12 cellular contexts compared by ENCODE assay signal in the genomic region with DNA sequence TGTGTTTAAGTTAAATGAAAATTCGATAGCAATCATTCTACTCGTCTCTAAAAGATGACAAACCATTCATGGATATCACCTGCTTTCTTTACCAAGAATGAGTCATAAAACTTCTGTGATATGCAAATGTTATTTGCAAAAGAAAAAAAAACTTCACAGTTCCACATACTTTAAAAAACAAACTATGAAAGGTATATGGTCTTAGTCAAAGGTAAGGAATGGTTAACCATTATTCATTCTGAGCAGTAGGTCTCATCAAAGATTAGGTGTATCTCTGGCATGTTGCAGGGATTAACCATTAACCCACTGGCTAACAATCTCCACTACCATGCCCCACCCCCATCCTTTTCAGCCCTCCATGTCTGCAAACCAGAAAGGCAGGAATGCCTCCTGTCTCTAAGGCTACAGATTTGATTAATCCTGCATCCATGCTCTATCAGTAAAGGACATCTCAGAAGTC. TPM values are rescaled to one million over a fixed set of nuclear protein-coding genes. Genes with fewer than 3 reads are reported as not detected.
DNase-seq lines count a peak whose midpoint lies in the region; ATAC-seq, FAIRE-seq and TF ChIP-seq lines count a peak whose summit lies in the region.
"Had no signal": no experiment of that assay in that cellular context is flagged by ENCODE, and none has a peak within 500 bp of the region (broad histone marks: within the 10 kb centered on the region; RNA-seq: fewer than 3 reads in every experiment).

No MANE protein-coding gene starts in this region.

- H3K27ac ChIP-seq in neural progenitor cell (no peak overlapping the region), Karpas-422 (ENCODE audit: low read length) (no peak overlapping the region)

- FAIRE-seq in RCC 7860 (lab: Jason Lieb, UNC): peak; percentile 96

- CTCF ChIA-PET in activated CD8-positive, alpha-beta memory T cell treated with anti-CD3 and anti-CD28 coated beads, Interleukin-2, amount 10 ng/mL, durations not matched to agents 7 days and 5 days (lab: Charles Lee): no interaction called here

- H3K9ac ChIP-seq in neural progenitor cell (no peak overlapping the region), Karpas-422 (ENCODE audit: low read length) (no peak overlapping the region)

- DNase-seq in RCC 7860 (ENCODE audit: low spot score): peak; percentile 94
- peak; percentile 52 for DNase-seq in neural progenitor cell (ENCODE audit: low spot score)
- DNase-seq in Karpas-422: no peak
- DNase-seq in activated CD8-positive, alpha-beta memory T cell treated with anti-CD3 and anti-CD28 coated beads, Interleukin-2, amount 10 ng/mL, durations not matched to agents 7 days and 5 days: no peak
- DNase-seq in SHP77 (lab: John Stamatoyannopoulos, UW): no peak
- DNase-seq in H4 (ENCODE audit: low spot score): no peak
- DNase-seq: activated B cell treated with CpG ODN at 0.5 μM for 24 hours; central memory CD4-positive, alpha-beta T cell; MV-4-11; stimulated activated CD4-positive, alpha-beta T cell treated with anti-CD3 and anti-CD28 coated beads, Interleukin-4, amount 100 ng/mL, for 4 hours had no signal

- H3K27me3 ChIP-seq in neural progenitor cell: no peaks in the 10 kb centered on the region
- no peaks in the 10 kb centered on the region for H3K27me3 ChIP-seq in Karpas-422 (ENCODE audit: low read length)

- H3K4me1 ChIP-seq in neural progenitor cell: peaks cover 20% of the 10 kb centered on the region
- H3K4me1 ChIP-seq in Karpas-422 (ENCODE audit: low read length): peaks cover 12% of the 10 kb centered on the region

- no peak overlapping the region for H2AFZ ChIP-seq in neural progenitor cell (replicated peaks)
- H2AFZ ChIP-seq in Karpas-422 (ENCODE audit: low read length): no peak overlapping the region

- H3K4me3 Mint-ChIP-seq in neural progenitor cell: no peak overlapping the region
- no peak overlapping the region for H3K4me3 Mint-ChIP-seq in activated CD8-positive, alpha-beta memory T cell treated with anti-CD3 and anti-CD28 coated beads, Interleukin-2, amount 10 ng/mL, durations not matched to agents 7 days and 5 days
- H3K4me3 Mint-ChIP-seq: activated B cell treated with CpG ODN at 0.5 μM for 24 hours had no signal

- ATAC-seq in GM19351 (IDR thresholded peaks at IDR 0.05; ENCODE audit: unreplicated experiment) (peak; percentile 67), HG02943 (IDR thresholded peaks at IDR 0.05; ENCODE audit: low read depth, unreplicated experiment) (peak; percentile 79)
- no peak for ATAC-seq in activated CD8-positive, alpha-beta memory T cell treated with anti-CD3 and anti-CD28 coated beads, Interleukin-2, amount 10 ng/mL, durations not matched to agents 7 days and 5 days

- H3K36me3 Mint-ChIP-seq in neural progenitor cell: peaks cover 19% of the 10 kb centered on the region
- H3K36me3 Mint-ChIP-seq in activated CD8-positive, alpha-beta memory T cell treated with anti-CD3 and anti-CD28 coated beads, Interleukin-2, amount 10 ng/mL, durations not matched to agents 7 days and 5 days: no peaks in the 10 kb centered on the region

- H3K4me2 ChIP-seq in neural progenitor cell (peak overlapping the region; percentile 47), Karpas-422 (ENCODE audit: low read depth, low read length, poor library complexity, severe bottlenecking) (no peak overlapping the region)

- H3K4me1 Mint-ChIP-seq in neural progenitor cell: peaks cover 14% of the 10 kb centered on the region
- H3K4me1 Mint-ChIP-seq in activated CD8-positive, alpha-beta memory T cell treated with anti-CD3 and anti-CD28 coated beads, Interleukin-2, amount 10 ng/mL, durations not matched to agents 7 days and 5 days: no peaks in the 10 kb centered on the region
- H3K4me1 Mint-ChIP-seq: activated B cell treated with CpG ODN at 0.5 μM for 24 hours had no signal

- H3K79me2 ChIP-seq in neural progenitor cell (ENCODE audit: low read depth) (peaks cover 97% of the 10 kb centered on the region), Karpas-422 (ENCODE audit: low read length) (no peaks in the 10 kb centered on the region)

- H3K36me3 ChIP-seq in neural progenitor cell: peaks cover 7% of the 10 kb centered on the region
- H3K36me3 ChIP-seq in Karpas-422 (ENCODE audit: insufficient read depth, low read length): no peaks in the 10 kb centered on the region; the same call in 1 of the 2 replicates

- H4K20me1 ChIP-seq in neural progenitor cell (ENCODE audit: low read depth) (peaks cover 4% of the 10 kb centered on the region), Karpas-422 (ENCODE audit: insufficient read depth, low read depth, low read length) (no peaks in the 10 kb centered on the region)

- no peak overlapping the region for H3K27ac Mint-ChIP-seq in neural progenitor cell
- H3K27ac Mint-ChIP-seq in activated CD8-positive, alpha-beta memory T cell treated with anti-CD3 and anti-CD28 coated beads, Interleukin-2, amount 10 ng/mL, durations not matched to agents 7 days and 5 days: no peak overlapping the region
- H3K27ac Mint-ChIP-seq: activated B cell treated with CpG ODN at 0.5 μM for 24 hours had no signal

- peaks cover 4% of the 10 kb centered on the region for H3K27me3 Mint-ChIP-seq in neural progenitor cell (ENCODE audit: insufficient read depth, low read depth)
- H3K27me3 Mint-ChIP-seq in activated CD8-positive, alpha-beta memory T cell treated with anti-CD3 and anti-CD28 coated beads, Interleukin-2, amount 10 ng/mL, durations not matched to agents 7 days and 5 days: peaks cover 14% of the 10 kb centered on the region

- no peak for TF ChIP-seq CTCF in neural progenitor cell (IDR thresholded peaks at IDR 0.05)

- no peaks in the 10 kb centered on the region for H3K9me2 ChIP-seq in Karpas-422 (replicated peaks; ENCODE audit: insufficient read depth, low read length)

- H3F3A ChIP-seq in neural progenitor cell (ENCODE audit: low read depth): peaks cover 3% of the 10 kb centered on the region

- H3K9me3 ChIP-seq in neural progenitor cell (ENCODE audit: low read depth) (no peaks in the 10 kb centered on the region), Karpas-422 (ENCODE audit: low read length) (peaks cover 3% of the 10 kb centered on the region; the same call in 1 of the 2 replicates)

- H3K4me3 ChIP-seq in neural progenitor cell (no peak overlapping the region), Karpas-422 (ENCODE audit: low read length) (no peak overlapping the region)

- H3K9me3 Mint-ChIP-seq in neural progenitor cell: peaks cover 21% of the 10 kb centered on the region
- peaks cover 4% of the 10 kb centered on the region for H3K9me3 Mint-ChIP-seq in activated CD8-positive, alpha-beta memory T cell treated with anti-CD3 and anti-CD28 coated beads, Interleukin-2, amount 10 ng/mL, durations not matched to agents 7 days and 5 days (ENCODE audit: low read depth)

RNA-seq across cellular contexts. Expression of gene PTPN14, which starts 44.4 kb away (rescaled TPM):
- total RNA-seq in neural progenitor cell (ENCODE audit: low replicate concordance): 27.3 and 28.3 TPM in 2 replicates
- total RNA-seq in Karpas-422 (2014; rRNA removed; shearing (Covaris generic); ENCODE audit: low replicate concordance): 0.40 and 0.56 TPM in 2 replicates
- total RNA-seq in activated CD8-positive, alpha-beta memory T cell treated with anti-CD3 and anti-CD28 coated beads, Interleukin-2, amount 10 ng/mL, durations not matched to agents 7 days and 5 days: 1 to 10 TPM in 1 of 2 experiments, under 1 TPM in 1; 0.32 to 1.1 TPM
- 6.2 and 7.5 TPM in 2 replicates for total RNA-seq in H4 (2014; rRNA removed; shearing (Covaris generic))
- total RNA-seq: activated B cell treated with CpG ODN at 0.5 μM for 24 hours had no signal

Comparison
In these comparisons a context has a peak if more than half of its experiments do, and no peak if none do; other contexts are left out.
1. DNase-seq: peak in RCC 7860 (single experiment) and neural progenitor cell (single experiment); none in Karpas-422 (single experiment), activated CD8-positive, alpha-beta memory T cell treated with anti-CD3 and anti-CD28 coated beads, Interleukin-2, amount 10 ng/mL, durations not matched to agents 7 days and 5 days (single experiment), SHP77 (0 of 2) and H4 (single experiment).